Comparison of ENCODE assay signal across 1 cellular context in genomic region chr1:20486457-20487235, GRCh38.
TF ChIP-seq lines count a peak whose summit lies in the region.

No MANE protein-coding gene starts in this region.

TF ChIP-seq in HepG2, 621 proteins besides CTCF, POLR2A, EP300 and RAD21 (continued from another document):
- TF ChIP-seq SNAPC4 (CRISPR knock-in tag; IDR thresholded peaks at IDR 0.05) (peak; percentile 90), HMG20B (CRISPR knock-in tag; conservative IDR thresholded peaks at IDR 0.05) (no peak; the same call in 1 of the 2 replicates), HDAC2 (CRISPR knock-in tag; IDR thresholded peaks at IDR 0.05) (peak; percentile 53), TBL1XR1 (IDR thresholded peaks at IDR 0.05; ENCODE audit: borderline replicate concordance, low read length, partially characterized antibody) (no peak), RXRA (CRISPR knock-in tag; IDR thresholded peaks at IDR 0.05) (peak; percentile 70)
